In the genomic region with DNA sequence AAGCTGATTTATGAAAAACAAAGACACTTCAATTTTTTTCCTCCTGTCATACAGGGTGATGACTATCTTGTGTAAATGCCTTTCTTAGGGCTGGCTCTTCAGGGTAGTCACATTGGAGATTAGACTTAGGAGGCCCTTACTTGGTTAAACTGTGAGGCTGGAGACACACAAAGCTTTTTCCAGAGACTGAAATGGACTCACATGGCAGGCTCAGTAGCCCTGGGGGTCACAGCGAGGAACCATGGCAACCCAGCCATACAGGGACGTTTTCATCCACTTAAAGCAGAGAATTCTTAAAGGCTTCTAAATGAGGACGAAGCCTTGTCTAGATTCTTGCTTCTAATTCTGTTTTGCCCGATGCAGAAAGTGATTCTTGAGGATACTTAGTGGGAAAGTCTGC, we compare ENCODE assay signal across 1 cellular context.
TF ChIP-seq lines count a peak whose summit lies in the region.

No MANE protein-coding gene starts in this region.

TF ChIP-seq in neural cell, 6 proteins besides CTCF, POLR2A, EP300 and RAD21 (continued from another document):
- no peak for TF ChIP-seq MXI1 (conservative IDR thresholded peaks at IDR 0.05; ENCODE audit: poor library complexity, severe bottlenecking)
- TF ChIP-seq TAF1 (IDR thresholded peaks at IDR 0.05; ENCODE audit: low read depth) = no peak
- no peak for TF ChIP-seq REST (IDR thresholded peaks at IDR 0.05; ENCODE audit: borderline replicate concordance)
- TF ChIP-seq EZH2 (IDR thresholded peaks at IDR 0.05; ENCODE audit: borderline replicate concordance, insufficient read depth, low read length, poor library complexity, severe bottlenecking) = no peak
